11 cellular contexts compared by ENCODE assay signal in genomic region chr13:89514534-89515312, GRCh38.
DNase-seq lines count a peak whose midpoint lies in the region; ATAC-seq lines count a peak whose summit lies in the region.
"Had no signal": no experiment of that assay in that cellular context is flagged by ENCODE, and none has a peak within 500 bp of the region (broad histone marks: within the 10 kb centered on the region; RNA-seq: fewer than 3 reads in every experiment).

No MANE protein-coding gene starts in this region.

- peak overlapping the region; percentile 39 for H2AFZ ChIP-seq in mesenchymal stem cell (ENCODE audit: low read depth, low read length)

- no peaks in the 10 kb centered on the region for H3K36me3 ChIP-seq in mesenchymal stem cell (ENCODE audit: control insufficient read depth in 1 of 2, insufficient read depth in 2 of 2, low read depth in 1 of 2, low read length in 2 of 2)

- peak overlapping the region in 1 of 2 experiments; percentile 58 for H3K4ac ChIP-seq in mesenchymal stem cell (ENCODE audit: low read depth in 1 of 2, low read length in 2 of 2)

- H3K27me3 ChIP-seq in mesenchymal stem cell (ENCODE audit: control insufficient read depth in 1 of 2, insufficient read depth in 1 of 2, low read length in 2 of 2) = no peaks in the 10 kb centered on the region

- peak overlapping the region in 1 of 2 experiments; percentile 12 for H3K18ac ChIP-seq in mesenchymal stem cell (ENCODE audit: low read depth in 1 of 2, low read length in 2 of 2)

- no peak overlapping the region for H4K91ac ChIP-seq in mesenchymal stem cell (ENCODE audit: low read length)

- no peaks in the 10 kb centered on the region for H3K4me1 ChIP-seq in mesenchymal stem cell (ENCODE audit: control insufficient read depth, insufficient read depth, low read depth, low read length)

- no peaks in the 10 kb centered on the region for H3K79me1 ChIP-seq in mesenchymal stem cell (replicated peaks; ENCODE audit: low read length, poor library complexity, severe bottlenecking)

- H3K9me3 ChIP-seq in mesenchymal stem cell (ENCODE audit: control insufficient read depth, low read length) = peaks cover 3% of the 10 kb centered on the region

- no peak overlapping the region for H3K4me2 ChIP-seq in mesenchymal stem cell (ENCODE audit: low read length, poor library complexity, severe bottlenecking)

- H3K23ac ChIP-seq in mesenchymal stem cell (ENCODE audit: low read length in 2 of 2) = no peak overlapping the region

- no peak for ATAC-seq in HG02884 (IDR thresholded peaks at IDR 0.05; ENCODE audit: unreplicated experiment)
- ATAC-seq: activated CD8-positive, alpha-beta T cell treated with anti-CD3 and anti-CD28 coated beads for 36 hours had no signal

- 45% methylated on average over 3 of the region's 4 CpGs for WGBS in mesenchymal stem cell

- H3K9ac ChIP-seq in mesenchymal stem cell (ENCODE audit: low read length) = peak overlapping the region; percentile 69

- H4K8ac ChIP-seq in mesenchymal stem cell (ENCODE audit: low read length) = no peak overlapping the region

- H3K4me3 ChIP-seq in mesenchymal stem cell (ENCODE audit: insufficient read depth in 1 of 2, low read depth in 1 of 2, low read length in 2 of 2) = peak overlapping the region in 1 of 2 experiments; percentile 42

- peak overlapping the region; percentile 77 for H3K27ac ChIP-seq in mesenchymal stem cell (ENCODE audit: low read length, poor library complexity, severe bottlenecking)

- no peak overlapping the region for H2BK15ac ChIP-seq in mesenchymal stem cell (ENCODE audit: low read depth, poor library complexity, severe bottlenecking)

- no peak overlapping the region for H2BK5ac ChIP-seq in mesenchymal stem cell (ENCODE audit: low read depth, low read length, poor library complexity, severe bottlenecking)

- H2AK5ac ChIP-seq in mesenchymal stem cell (ENCODE audit: low read length, severe bottlenecking) = peak overlapping the region; percentile 74

- no peak overlapping the region for H3K14ac ChIP-seq in mesenchymal stem cell (ENCODE audit: low read length in 2 of 2)

- H2BK120ac ChIP-seq in mesenchymal stem cell (ENCODE audit: low read depth, low read length) = no peak overlapping the region

- no peak overlapping the region for H2BK12ac ChIP-seq in mesenchymal stem cell (ENCODE audit: low read length in 2 of 2)

- peak; percentile 2 for DNase-seq in ELF-1 (ENCODE audit: low read depth, low spot score)
- peak; percentile 40 to 83 for DNase-seq in NCI-H524 (lab: John Stamatoyannopoulos, UW)
- peak; percentile 81 to 87 for DNase-seq in dermis microvascular lymphatic vessel endothelial cell (ENCODE audit: low read depth in 2 of 2)
- peak; percentile 63 for DNase-seq in mesenchymal stem cell
- no peak for DNase-seq in NCI-H1436 (lab: John Stamatoyannopoulos, UW)
- DNase-seq in hypothalamus (lab: John Stamatoyannopoulos, UW) = no peak
- DNase-seq in stimulated activated CD4-positive, alpha-beta T cell treated with anti-CD3 and anti-CD28 coated beads, Interleukin-4, amount 100 ng/mL, for 1 hour = no peak
- DNase-seq: activated CD8-positive, alpha-beta T cell treated with anti-CD3 and anti-CD28 coated beads for 36 hours; NCI-H1436 treated with DMSO at 0.1 percent for 48 hours; stimulated activated CD4-positive, alpha-beta T cell treated with anti-CD3 and anti-CD28 coated beads, Interleukin-12 subunit alpha, Interleukin-12 subunit beta, amount 100 ng/mL, for 4 hours had no signal

Comparison
In these comparisons a context has a peak if more than half of its experiments do, and no peak if none do; other contexts are left out.
1. DNase-seq: peak in ELF-1 (single experiment), NCI-H524 (2 of 2), dermis microvascular lymphatic vessel endothelial cell (2 of 2) and mesenchymal stem cell (single experiment); none in NCI-H1436 (single experiment), hypothalamus (0 of 51) and stimulated activated CD4-positive, alpha-beta T cell treated with anti-CD3 and anti-CD28 coated beads, Interleukin-4, amount 100 ng/mL, for 1 hour (single experiment).